23 cellular contexts compared by ENCODE assay signal in the genomic region with DNA sequence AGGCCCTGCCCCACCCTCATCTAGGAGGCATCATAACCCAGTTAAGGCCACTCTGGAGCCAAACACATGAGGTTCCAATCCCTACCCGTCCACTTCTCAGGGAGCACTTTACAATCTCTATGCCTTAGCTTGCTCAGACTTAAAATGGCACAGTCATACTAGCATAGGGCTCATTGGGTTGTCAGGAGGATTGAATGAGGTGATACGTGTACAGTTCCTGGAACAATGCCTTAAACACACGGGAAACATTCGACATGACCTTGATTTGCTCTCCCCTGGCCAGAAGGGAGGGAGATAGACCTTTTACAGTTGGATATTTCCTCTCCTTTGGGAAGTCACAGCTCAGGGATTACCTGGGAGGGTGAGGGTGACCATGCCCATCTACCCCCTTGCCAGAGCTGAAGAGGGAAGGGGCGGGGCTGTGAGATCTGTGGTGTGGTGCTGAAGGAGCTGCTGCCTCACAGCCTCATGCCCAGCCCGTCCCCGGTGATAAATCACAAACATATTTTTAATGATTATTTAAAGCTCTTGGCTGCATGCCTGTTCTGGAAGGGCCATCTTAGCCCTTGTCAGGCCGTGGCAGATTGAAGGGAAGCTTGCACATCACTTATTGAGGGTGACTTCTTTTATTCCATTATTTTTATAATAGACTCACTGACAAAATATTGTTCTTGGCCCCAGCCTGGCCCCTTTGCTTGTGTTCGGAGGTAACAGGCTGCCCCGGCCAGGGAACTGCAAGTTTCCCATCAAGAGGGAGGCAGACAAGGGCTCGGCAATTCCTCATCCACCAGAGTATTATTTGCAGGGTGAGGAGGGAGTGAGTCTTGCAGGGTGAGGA.
DNase-seq lines count a peak whose midpoint lies in the region; ATAC-seq and TF ChIP-seq lines count a peak whose summit lies in the region.
"Had no signal": no experiment of that assay in that cellular context is flagged by ENCODE, and none has a peak within 500 bp of the region (broad histone marks: within the 10 kb centered on the region; RNA-seq: fewer than 3 reads in every experiment).

No MANE protein-coding gene starts in this region.

- 43% methylated on average over 11 of the region's 11 CpGs for WGBS in right cardiac atrium
- 66 to 74% methylated on average over 11 of the region's 11 CpGs for WGBS in thyroid gland, 2 donors

- H3K4me3 ChIP-seq in right cardiac atrium (ENCODE audit: low read length) (no peak overlapping the region), upper lobe of right lung (no peak overlapping the region), thyroid gland (replicated peaks in 1 of 3) (no peak overlapping the region)
- H3K4me3 ChIP-seq: uterus had no signal

- ATAC-seq in right cardiac atrium, result peak; percentile 45 to 86
- ATAC-seq in sciatic nerve, result peak; percentile 84
- ATAC-seq in upper lobe of right lung, result no peak
- ATAC-seq: HepG2 had no signal

- TF ChIP-seq CTCF in VCaP (conservative IDR thresholded peaks at IDR 0.05) (no peak), upper lobe of right lung (IDR thresholded peaks at IDR 0.05) (no peak), thyroid gland (IDR thresholded peaks at IDR 0.05) (no peak)

- DNase-seq in DMS153 treated with DMSO at 0.1 percent for 48 hours (lab: John Stamatoyannopoulos, UW; ENCODE audit: unreplicated experiment) (peak; percentile 24), right cardiac atrium (peak in 2 of 3 donors; percentile 44 to 57), sciatic nerve (ENCODE audit: low spot score) (no peak), MV-4-11 (lab: John Stamatoyannopoulos, UW) (no peak), upper lobe of right lung (no peak), thyroid gland (no peak)
- DNase-seq: activated B cell treated with CpG ODN at 0.5 μM for 24 hours; activated CD4-positive, alpha-beta T cell treated with anti-CD3 and anti-CD28 coated beads, Interleukin-2, amount 50 U/mL, for 48 hours; activated effector memory CD4-positive, alpha-beta T cell treated with Interleukin-2 at 50 U/mL for 16 hours; DMS 273 treated with DMSO at 0.1 percent for 48 hours; GF-D8; hypothalamus; mammary epithelial cell; naive B cell; NCI-H1048; NCI-H2107; NCI-H510A treated with DMSO at 0.1 percent for 48 hours; stimulated activated CD8-positive, alpha-beta memory T cell treated with anti-CD3 and anti-CD28 coated beads, Interleukin-4, amount 100 ng/mL, for 48 hours; uterus had no signal

- H3K9me3 ChIP-seq in right cardiac atrium (ENCODE audit: control insufficient read depth, low read length) (no peaks in the 10 kb centered on the region), upper lobe of right lung (no peaks in the 10 kb centered on the region), thyroid gland (no peaks in the 10 kb centered on the region)
- H3K9me3 ChIP-seq: uterus had no signal

- intact Hi-C loops in right cardiac atrium (cut with DNase I), result no loop called here
- intact Hi-C loops in sciatic nerve (cut with DNase I), result no loop called here
- intact Hi-C loops in upper lobe of right lung (cut with DNase I), result no loop called here
- intact Hi-C loops in thyroid gland (cut with DNase I), result loop anchor here (10.0 kb wide), 1 partner anchor 204 kb away; no protein-coding TSS in a partner anchor

- 0 out of 2 replicates have a peak overlapping the region, but pooled peaks have one; percentile 21 for H3K27ac ChIP-seq in VCaP
- H3K27ac ChIP-seq in right cardiac atrium (ENCODE audit: low read length), result no peak overlapping the region
- no peak overlapping the region for H3K27ac ChIP-seq in upper lobe of right lung
- no peak overlapping the region for H3K27ac ChIP-seq in thyroid gland
- H3K27ac ChIP-seq: HL-60, RWPE1, uterus had no signal

- TF ChIP-seq POLR2A in thyroid gland (IDR thresholded peaks at IDR 0.05), result no peak

- peaks cover 5% of the 10 kb centered on the region for H3K4me1 ChIP-seq in right cardiac atrium (ENCODE audit: control insufficient read depth, insufficient read depth, low read length)
- no peaks in the 10 kb centered on the region for H3K4me1 ChIP-seq in upper lobe of right lung
- no peaks in the 10 kb centered on the region for H3K4me1 ChIP-seq in thyroid gland
- H3K4me1 ChIP-seq: uterus had no signal

- no peaks in the 10 kb centered on the region for H3K36me3 ChIP-seq in upper lobe of right lung
- no peaks in the 10 kb centered on the region for H3K36me3 ChIP-seq in thyroid gland
- H3K36me3 ChIP-seq: uterus had no signal

- H3K27me3 ChIP-seq in right cardiac atrium (ENCODE audit: control insufficient read depth, insufficient read depth) (no peaks in the 10 kb centered on the region), upper lobe of right lung (no peaks in the 10 kb centered on the region), thyroid gland (no peaks in the 10 kb centered on the region)
- H3K27me3 ChIP-seq: uterus had no signal

Comparison
In these comparisons a context has a peak if more than half of its experiments do, and no peak if none do; other contexts are left out.
1. DNase-seq: peak in DMS153 treated with DMSO at 0.1 percent for 48 hours (single experiment) and right cardiac atrium (2 of 3); none in sciatic nerve (single experiment), MV-4-11 (single experiment), upper lobe of right lung (single experiment) and thyroid gland (0 of 2).